ENCODE assay signal across 12 cellular contexts in the genomic region with DNA sequence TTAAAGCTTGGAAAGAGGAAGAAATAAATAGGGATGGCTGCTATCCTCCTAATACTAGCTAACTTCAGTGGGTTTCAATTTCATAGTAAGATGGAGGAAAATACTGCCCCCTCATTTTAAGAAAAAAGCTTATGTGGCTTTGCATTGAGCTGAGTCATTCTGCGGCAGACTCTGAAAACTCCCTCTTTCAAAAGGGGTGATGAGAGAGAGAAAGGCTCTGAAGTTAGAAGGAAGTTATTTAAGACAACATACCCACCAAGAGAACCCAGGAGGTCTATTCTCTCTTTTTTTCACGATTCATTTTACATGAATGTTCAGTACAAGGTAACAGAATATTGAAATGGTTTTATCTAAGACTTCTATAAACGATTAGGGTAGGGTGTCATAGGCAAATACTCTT. TPM values are rescaled to one million over a fixed set of nuclear protein-coding genes. Genes with fewer than 3 reads are reported as not detected.
DNase-seq lines count a peak whose midpoint lies in the region; ATAC-seq and TF ChIP-seq lines count a peak whose summit lies in the region.
"Had no signal": no experiment of that assay in that cellular context is flagged by ENCODE, and none has a peak within 500 bp of the region (broad histone marks: within the 10 kb centered on the region; RNA-seq: fewer than 3 reads in every experiment).

No MANE protein-coding gene starts in this region.

- DNase-seq in AML-193 (lab: John Stamatoyannopoulos, UW) = peak; percentile 56 to 65
- peak; percentile 46 for DNase-seq in Kasumi-1 (lab: John Stamatoyannopoulos, UW)
- DNase-seq in heart left ventricle = no peak
- no peak for DNase-seq in NCI-H187 treated with DMSO at 0.1 percent for 48 hours (lab: John Stamatoyannopoulos, UW)
- DNase-seq in HEK293T (ENCODE audit: extremely low spot score) = no peak
- no peak for DNase-seq in NCI-H2029 (lab: John Stamatoyannopoulos, UW)
- DNase-seq: activated B cell treated with CpG ODN at 0.5 μM for 24 hours had no signal

- TF ChIP-seq POLR2A in heart left ventricle (IDR thresholded peaks at IDR 0.05) = no peak

- no peaks in the 10 kb centered on the region for H3K9me3 ChIP-seq in heart left ventricle

- H3K27ac ChIP-seq in heart left ventricle = no peak overlapping the region
- H3K27ac ChIP-seq: BLaER1, parathyroid adenoma had no signal

- POLR2A ChIA-PET in HEK293T (lab: Yijun Ruan, JAX) = interaction anchor here (2.1 kb wide), 1 partner anchor 43 kb away, joined by 8 read pairs; the partner anchor contains the start of gene CCNC

- no peak overlapping the region for H3K4me3 ChIP-seq in heart left ventricle
- H3K4me3 ChIP-seq: BLaER1 had no signal

- H3K27me3 ChIP-seq in heart left ventricle = peaks cover 70 to 100% (median 99%) of the 10 kb centered on the region in 9 donors

- WGBS in heart left ventricle, 4 donors = 3 to 8% (median 5%) methylated on average over 3 of the region's 3 CpGs

- intact Hi-C loops in heart left ventricle (cut with DNase I) = loop anchor here in 1 of 10 donors (10.0 kb wide), 1 partner anchor 146 kb away; no protein-coding TSS in a partner anchor

- no peak for TF ChIP-seq CTCF in heart left ventricle (IDR thresholded peaks at IDR 0.05)

- H3K36me3 ChIP-seq in heart left ventricle = no peaks in the 10 kb centered on the region
- H3K36me3 ChIP-seq: BLaER1 had no signal

- CTCF ChIA-PET in HEK293T (lab: Yijun Ruan, JAX) = interaction anchor here (0.6 to 0.7 kb wide), 2 partner anchors 135 to 470 kb away, joined by 3 read pairs; no protein-coding TSS in a partner anchor

- ATAC-seq in GM18907 (IDR thresholded peaks at IDR 0.05; ENCODE audit: unreplicated experiment) (peak; percentile 66), HG02852 (IDR thresholded peaks at IDR 0.05; ENCODE audit: unreplicated experiment) (peak; percentile 58), heart left ventricle (no peak)

- H3K4me1 ChIP-seq in heart left ventricle = peaks cover 8 to 37% (median 15%) of the 10 kb centered on the region in 12 donors

TF ChIP-seq in HEK293T, 16 proteins besides CTCF, POLR2A, EP300 and RAD21:
- no peak for TF ChIP-seq CTBP1 (IDR thresholded peaks at IDR 0.05; ENCODE audit: borderline replicate concordance)

RNA-seq across cellular contexts. Expression of gene PRDM13, which starts 4.5 kb away (rescaled TPM):
- total RNA-seq in heart left ventricle = not detected
- not detected for polyA plus RNA-seq in heart left ventricle
- total RNA-seq: activated B cell treated with CpG ODN at 0.5 μM for 24 hours, H4 had no signal

RNA-seq across cellular contexts. Expression of gene CCNC, which starts 42.7 kb away (rescaled TPM):
- 10 to 100 TPM; 13.8 to 24.2 (median 17.9) TPM for total RNA-seq in heart left ventricle
- 10 to 100 TPM; 12.3 to 19.0 TPM for polyA plus RNA-seq in heart left ventricle

Comparison
In these comparisons a context has a peak if more than half of its experiments do, and no peak if none do; other contexts are left out.
1. DNase-seq: peak in AML-193 (2 of 2) and Kasumi-1 (2 of 2); none in heart left ventricle (0 of 5), NCI-H187 treated with DMSO at 0.1 percent for 48 hours (single experiment), HEK293T (single experiment) and NCI-H2029 (single experiment).
2. ATAC-seq: peak in GM18907 (single experiment) and HG02852 (single experiment); none in heart left ventricle (0 of 4).